Comparison of ENCODE assay signal across 17 cellular contexts in the genomic region with DNA sequence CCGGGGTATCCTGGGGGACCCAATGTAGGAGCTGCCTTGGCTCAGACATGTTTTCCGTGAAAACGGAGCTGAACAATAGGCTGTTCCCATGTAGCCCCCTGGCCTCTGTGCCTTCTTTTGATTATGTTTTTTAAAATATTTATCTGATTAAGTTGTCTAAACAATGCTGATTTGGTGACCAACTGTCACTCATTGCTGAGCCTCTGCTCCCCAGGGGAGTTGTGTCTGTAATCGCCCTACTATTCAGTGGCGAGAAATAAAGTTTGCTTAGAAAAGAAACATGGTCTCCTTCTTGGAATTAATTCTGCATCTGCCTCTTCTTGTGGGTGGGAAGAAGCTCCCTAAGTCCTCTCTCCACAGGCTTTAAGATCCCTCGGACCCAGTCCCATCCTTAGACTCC. TPM values are rescaled to one million over a fixed set of nuclear protein-coding genes. Genes with fewer than 3 reads are reported as not detected.
A peak's percentile ranks its signal among the peaks of the same experiment; 100 is the strongest.
DNase-seq lines count a peak whose midpoint lies in the region; ATAC-seq and TF ChIP-seq lines count a peak whose summit lies in the region.
"Had no signal": no experiment of that assay in that cellular context is flagged by ENCODE, and none has a peak within 500 bp of the region (broad histone marks: within the 10 kb centered on the region; RNA-seq: fewer than 3 reads in every experiment).

No MANE protein-coding gene starts in this region.

- H3F3A ChIP-seq in GM23248 (ENCODE audit: insufficient read depth), result no peaks in the 10 kb centered on the region

- WGBS in GM23248 (ENCODE audit: low coverage in 1 of 2, low lambda C conversion rate in 2 of 2, missing lambda C conversion rate in 2 of 2), 2 experiments, result 91 to 93% methylated on average over 6 of the region's 6 CpGs

- H3K27ac ChIP-seq in foreskin keratinocyte (peak overlapping the region; percentile 95), GM23248 (no peak overlapping the region)
- H3K27ac ChIP-seq: thyroid gland had no signal

- H3K27ac Mint-ChIP-seq in stimulated activated naive CD8-positive, alpha-beta T cell treated with anti-CD3 and anti-CD28 coated beads, Interleukin-15, Interleukin-2, amounts not matched to agents 100 ng/mL and 50 ng/mL, for 24 hours, result peak overlapping the region; percentile 97
- H3K27ac Mint-ChIP-seq in T-helper 17 cell (peak overlapping the region; percentile 99), type B pancreatic cell (no peak overlapping the region)
- H3K27ac Mint-ChIP-seq: HFFc6 had no signal

- H3K9me3 ChIP-seq in T-helper 17 cell (ENCODE audit: control insufficient read depth, low read length, poor library complexity, severe bottlenecking) (no peaks in the 10 kb centered on the region), GM23248 (ENCODE audit: low read depth) (no peaks in the 10 kb centered on the region)
- H3K9me3 ChIP-seq: thyroid gland had no signal

- no peak for DNase-seq in stimulated activated naive CD8-positive, alpha-beta T cell treated with anti-CD3 and anti-CD28 coated beads, Interleukin-15, Interleukin-2, amounts not matched to agents 100 U/mL and 50 U/mL, for 24 hours
- DNase-seq in T-helper 17 cell, result no peak
- DNase-seq in foreskin keratinocyte, result no peak
- no peak for DNase-seq in type B pancreatic cell (ENCODE audit: extremely low spot score, unreplicated experiment)
- DNase-seq in NCI-H2107 (lab: John Stamatoyannopoulos, UW), result no peak
- no peak for DNase-seq in activated CD4-positive, CD25-positive, alpha-beta regulatory T cell (lab: John Stamatoyannopoulos, UW)
- no peak for DNase-seq in GM23248
- DNase-seq: cerebellar nuclear complex, DND-41, glutamatergic neuron, HFFc6, Kasumi-1, NCI-H1694 treated with DMSO at 0.1 percent for 48 hours, NCI-H524, thyroid gland had no signal

- no peaks in the 10 kb centered on the region for H3K27me3 Mint-ChIP-seq in stimulated activated naive CD8-positive, alpha-beta T cell treated with anti-CD3 and anti-CD28 coated beads, Interleukin-15, Interleukin-2, amounts not matched to agents 100 ng/mL and 50 ng/mL, for 24 hours
- no peaks in the 10 kb centered on the region for H3K27me3 Mint-ChIP-seq in T-helper 17 cell
- peaks cover 37% of the 10 kb centered on the region for H3K27me3 Mint-ChIP-seq in type B pancreatic cell

- H3K4me1 Mint-ChIP-seq in stimulated activated naive CD8-positive, alpha-beta T cell treated with anti-CD3 and anti-CD28 coated beads, Interleukin-15, Interleukin-2, amounts not matched to agents 100 ng/mL and 50 ng/mL, for 24 hours (ENCODE audit: low read depth), result peaks cover 88% of the 10 kb centered on the region
- H3K4me1 Mint-ChIP-seq in T-helper 17 cell, result peaks cover 65% of the 10 kb centered on the region
- peaks cover 9% of the 10 kb centered on the region for H3K4me1 Mint-ChIP-seq in type B pancreatic cell (ENCODE audit: unreplicated experiment)

- no peaks in the 10 kb centered on the region for H3K36me3 ChIP-seq in GM23248 (ENCODE audit: low read depth)
- H3K36me3 ChIP-seq: thyroid gland had no signal

- no peaks in the 10 kb centered on the region for H3K79me2 ChIP-seq in GM23248 (ENCODE audit: insufficient read depth)

- no peak for ATAC-seq in stimulated activated naive CD8-positive, alpha-beta T cell treated with anti-CD3 and anti-CD28 coated beads, Interleukin-15, Interleukin-2, amounts not matched to agents 100 U/mL and 50 U/mL, for 24 hours
- no peak for ATAC-seq in T-helper 17 cell
- no peak for ATAC-seq in foreskin keratinocyte

- H3K4me1 ChIP-seq in foreskin keratinocyte (peaks cover 14% of the 10 kb centered on the region), GM23248 (ENCODE audit: insufficient read depth) (peaks cover 4% of the 10 kb centered on the region; the same call in 1 of the 2 replicates)

- no peak for TF ChIP-seq CTCF in foreskin keratinocyte (conservative IDR thresholded peaks at IDR 0.05)
- TF ChIP-seq CTCF in type B pancreatic cell (conservative IDR thresholded peaks at IDR 0.05), result no peak

- H3K36me3 Mint-ChIP-seq in stimulated activated naive CD8-positive, alpha-beta T cell treated with anti-CD3 and anti-CD28 coated beads, Interleukin-15, Interleukin-2, amounts not matched to agents 100 ng/mL and 50 ng/mL, for 24 hours (ENCODE audit: low read depth), result peaks cover 57% of the 10 kb centered on the region
- H3K36me3 Mint-ChIP-seq in T-helper 17 cell (ENCODE audit: low read depth) (peaks cover 31% of the 10 kb centered on the region), type B pancreatic cell (no peaks in the 10 kb centered on the region)

- in situ Hi-C loops in GM23248 (cut with MboI), result no loop called here

- no peak overlapping the region for H3K9ac ChIP-seq in GM23248

- H3K9me2 ChIP-seq in GM23248 (ENCODE audit: insufficient read depth), result no peaks in the 10 kb centered on the region

- H3K27me3 ChIP-seq in foreskin keratinocyte (no peaks in the 10 kb centered on the region), GM23248 (replicated peaks; ENCODE audit: insufficient read depth) (no peaks in the 10 kb centered on the region)
- H3K27me3 ChIP-seq: thyroid gland had no signal

- no peak overlapping the region for H3K4me3 ChIP-seq in GM23248
- H3K4me3 ChIP-seq: thyroid gland had no signal

- H2AFZ ChIP-seq in GM23248, result no peak overlapping the region

- H3K9me3 Mint-ChIP-seq in stimulated activated naive CD8-positive, alpha-beta T cell treated with anti-CD3 and anti-CD28 coated beads, Interleukin-15, Interleukin-2, amounts not matched to agents 100 ng/mL and 50 ng/mL, for 24 hours, result no peaks in the 10 kb centered on the region
- no peaks in the 10 kb centered on the region for H3K9me3 Mint-ChIP-seq in type B pancreatic cell
- H3K9me3 Mint-ChIP-seq: HFFc6 had no signal

- H3K4me3 Mint-ChIP-seq in stimulated activated naive CD8-positive, alpha-beta T cell treated with anti-CD3 and anti-CD28 coated beads, Interleukin-15, Interleukin-2, amounts not matched to agents 100 ng/mL and 50 ng/mL, for 24 hours, result peak overlapping the region; percentile 98
- H3K4me3 Mint-ChIP-seq in T-helper 17 cell (peak overlapping the region; percentile 100), type B pancreatic cell (peak overlapping the region; percentile 51)
- H3K4me3 Mint-ChIP-seq: HFFc6 had no signal

- no peak overlapping the region for H3K4me2 ChIP-seq in GM23248 (ENCODE audit: unreplicated experiment)

- H4K20me1 ChIP-seq in GM23248 (ENCODE audit: insufficient read depth), result no peaks in the 10 kb centered on the region

RNA-seq across cellular contexts. Expression of gene TNF, which starts 2.7 kb away (rescaled TPM):
- total RNA-seq in T-helper 17 cell (10 to 100 TPM; 28.9 to 33.6 TPM), foreskin keratinocyte (4.7 and 10.5 TPM in 2 replicates), type B pancreatic cell (ENCODE audit: low replicate concordance) (not detected in 2 replicates)
- polyA plus RNA-seq in foreskin keratinocyte (4.5 and 9.2 TPM in 2 replicates), GM23248 (2016; fragmentation: Nextera tagmentation; extraction: Ambion mirVana) (0.11 TPM in 1 of 2 replicates, not detected in the other)
- total RNA-seq in GM23248 (2014; rRNA removed; shearing (Covaris generic)), result not detected in 2 replicates

RNA-seq across cellular contexts. Expression of gene LTB, which starts 4.2 kb away (rescaled TPM):
- total RNA-seq in T-helper 17 cell (100 to 1,000 TPM; 791 to 891 TPM), foreskin keratinocyte (0.92 and 1.4 TPM in 2 replicates), type B pancreatic cell (ENCODE audit: low replicate concordance) (0.34 and 1.0 TPM in 2 replicates)
- polyA plus RNA-seq in foreskin keratinocyte (1.6 and 3.0 TPM in 2 replicates), GM23248 (2016; fragmentation: Nextera tagmentation; extraction: Ambion mirVana) (0.23 TPM in 1 of 2 replicates, not detected in the other)
- not detected in 2 replicates for total RNA-seq in GM23248 (2014; rRNA removed; shearing (Covaris generic))
- total RNA-seq: thyroid gland had no signal

RNA-seq across cellular contexts. Expression of gene LTA, which starts 6.0 kb away (rescaled TPM):
- total RNA-seq in T-helper 17 cell, result 10 to 100 TPM; 19.9 to 26.0 TPM
- not detected in 2 replicates for total RNA-seq in foreskin keratinocyte
- polyA plus RNA-seq in foreskin keratinocyte, result not detected in 2 replicates
- 0.22 TPM in 1 of 2 replicates, not detected in the other for total RNA-seq in type B pancreatic cell (ENCODE audit: low replicate concordance)
- not detected in 2 replicates for total RNA-seq in GM23248 (2014; rRNA removed; shearing (Covaris generic))
- polyA plus RNA-seq in GM23248 (2016; fragmentation: Nextera tagmentation; extraction: Ambion mirVana), result not detected in 2 replicates
- total RNA-seq: HFFc6, thyroid gland had no signal

RNA-seq across cellular contexts. Expression of gene LST1, which starts 8.0 kb away (rescaled TPM):
- total RNA-seq in T-helper 17 cell (10 to 100 TPM; 30.6 to 42.6 TPM), foreskin keratinocyte (0.34 TPM in 1 of 2 replicates, not detected in the other), type B pancreatic cell (ENCODE audit: low replicate concordance) (not detected in 2 replicates)
- polyA plus RNA-seq in foreskin keratinocyte (0.20 and 0.25 TPM in 2 replicates), GM23248 (2016; fragmentation: Nextera tagmentation; extraction: Ambion mirVana) (not detected in 2 replicates)
- total RNA-seq in GM23248 (2014; rRNA removed; shearing (Covaris generic)), result not detected in 2 replicates
- total RNA-seq: HFFc6 had no signal

RNA-seq across cellular contexts. Expression of gene NCR3, which starts 14.7 kb away (rescaled TPM):
- total RNA-seq in T-helper 17 cell, result 1 to 10 TPM; 5.7 to 8.2 TPM
- not detected in 2 replicates for total RNA-seq in foreskin keratinocyte
- polyA plus RNA-seq in foreskin keratinocyte, result not detected in 2 replicates
- total RNA-seq in type B pancreatic cell (ENCODE audit: low replicate concordance), result not detected in 2 replicates
- not detected in 2 replicates for total RNA-seq in GM23248 (2014; rRNA removed; shearing (Covaris generic))
- not detected in 2 replicates for polyA plus RNA-seq in GM23248 (2016; fragmentation: Nextera tagmentation; extraction: Ambion mirVana)
- total RNA-seq: HFFc6, kidney epithelial cell, thyroid gland had no signal

Comparison
In these comparisons a context has a peak if more than half of its experiments do, and no peak if none do; other contexts are left out.
1. RNA of gene LTB, which starts 4.2 kb away (total RNA-seq): 791 to 891 TPM in T-helper 17 cell; 0.92 to 1.4 TPM in foreskin keratinocyte, 0.34 to 1.0 TPM in type B pancreatic cell and not detected in GM23248; every median in the first group is over 100 times any median in the second.
2. RNA of gene LTA, which starts 6.0 kb away (total RNA-seq): 19.9 to 26.0 TPM in T-helper 17 cell; 0.22 TPM in type B pancreatic cell, not detected in foreskin keratinocyte and not detected in GM23248; every median in the first group is over 10 times any median in the second.
3. Peak in every context shown above with its lines, with median percentiles within 50 percentile points of each other: H3K4me3 Mint-ChIP-seq.